Comparison of ENCODE assay signal across 23 cellular contexts in genomic region chr11:1428762-1429316, GRCh38.
"Had no signal": no experiment of that assay in that cellular context is flagged by ENCODE, and none has a peak within 500 bp of the region (broad histone marks: within the 10 kb centered on the region; RNA-seq: fewer than 3 reads in every experiment).

No MANE protein-coding gene starts in this region.

- H3K4me3 ChIP-seq: ascending aorta, coronary artery, psoas muscle, right atrium auricular region, stomach, suprapubic skin, tibial nerve had no signal

- H3K27ac Mint-ChIP-seq: activated B cell treated with CpG ODN at 0.5 μM for 24 hours; activated CD4-positive, alpha-beta T cell treated with anti-CD3 and anti-CD28 coated beads for 36 hours; activated naive CD4-positive, alpha-beta T cell treated with anti-CD3 and anti-CD28 coated beads, Interleukin-2, amount 50 U/mL, for 72 hours; activated T-cell treated with anti-CD3 and anti-CD28 coated beads, Interleukin-2, amount 50 U/mL, for 24 hours; activated T-helper 17 cell treated with anti-CD3 and anti-CD28 coated beads, Interleukin-2, amount 50 U/mL, for 72 hours; memory B cell; naive B cell had no signal

- H3K36me3 ChIP-seq: ascending aorta, right atrium auricular region, stomach, suprapubic skin, tibial nerve had no signal

- H3K4me1 ChIP-seq: ascending aorta, psoas muscle, right atrium auricular region, stomach, suprapubic skin, tibial nerve had no signal

- H3K9me3 Mint-ChIP-seq: activated T-cell treated with anti-CD3 and anti-CD28 coated beads, Interleukin-2, amount 50 U/mL, for 24 hours; activated T-helper 17 cell treated with anti-CD3 and anti-CD28 coated beads, Interleukin-2, amount 50 U/mL, for 72 hours; central memory CD8-positive, alpha-beta T cell; memory B cell had no signal

- H3K27ac ChIP-seq: ascending aorta, coronary artery, psoas muscle, right atrium auricular region, stomach, suprapubic skin, tibial nerve had no signal

- H3K4me1 Mint-ChIP-seq: activated B cell treated with CpG ODN at 0.5 μM for 24 hours; activated CD4-positive, alpha-beta T cell treated with anti-CD3 and anti-CD28 coated beads for 36 hours; activated T-helper 17 cell treated with anti-CD3 and anti-CD28 coated beads, Interleukin-2, amount 50 U/mL, for 72 hours; central memory CD8-positive, alpha-beta T cell; memory B cell had no signal

- ATAC-seq: activated CD4-positive, alpha-beta T cell treated with anti-CD3 and anti-CD28 coated beads for 36 hours; activated naive CD4-positive, alpha-beta T cell treated with anti-CD3 and anti-CD28 coated beads, Interleukin-2, amount 50 U/mL, for 72 hours; activated T-helper 17 cell treated with anti-CD3 and anti-CD28 coated beads, Interleukin-2, amount 50 U/mL, for 72 hours; left colon; psoas muscle had no signal

- H3K9me3 ChIP-seq: ascending aorta, psoas muscle, right atrium auricular region, stomach, suprapubic skin, tibial nerve had no signal

- H3K27me3 Mint-ChIP-seq: activated B cell treated with CpG ODN at 0.5 μM for 24 hours; activated CD4-positive, alpha-beta T cell treated with anti-CD3 and anti-CD28 coated beads for 36 hours; activated T-cell treated with anti-CD3 and anti-CD28 coated beads, Interleukin-2, amount 50 U/mL, for 24 hours; activated T-helper 17 cell treated with anti-CD3 and anti-CD28 coated beads, Interleukin-2, amount 50 U/mL, for 72 hours; central memory CD8-positive, alpha-beta T cell; naive B cell had no signal

- H3K27me3 ChIP-seq: ascending aorta, right atrium auricular region, tibial nerve had no signal

- H3K36me3 Mint-ChIP-seq: activated naive CD4-positive, alpha-beta T cell treated with anti-CD3 and anti-CD28 coated beads, Interleukin-2, amount 50 U/mL, for 72 hours; memory B cell; naive B cell had no signal

- DNase-seq: activated B cell treated with CpG ODN at 0.5 μM for 24 hours; activated CD4-positive, alpha-beta T cell treated with anti-CD3 and anti-CD28 coated beads for 36 hours; activated CD4-positive, alpha-beta T cell treated with anti-CD3 and anti-CD28 coated beads, Interleukin-2, amount 50 U/mL, for 4 hours; activated CD8-positive, alpha-beta memory T cell treated with anti-CD3 and anti-CD28 coated beads for 24 hours; activated CD8-positive, alpha-beta memory T cell treated with anti-CD3 and anti-CD28 coated beads, Interleukin-2, amount 50 U/mL, for 4 hours; activated T-cell treated with anti-CD3 and anti-CD28 coated beads, Interleukin-2, amount 50 U/mL, for 24 hours; erythroblast; foreskin fibroblast; left colon; naive B cell; psoas muscle; stimulated activated CD4-positive, alpha-beta T cell treated with anti-CD3 and anti-CD28 coated beads, Interleukin-4, amount 100 ng/mL, for 24 hours; stomach; T-helper 1 cell had no signal

- H3K4me3 Mint-ChIP-seq: activated B cell treated with CpG ODN at 0.5 μM for 24 hours; activated CD4-positive, alpha-beta T cell treated with anti-CD3 and anti-CD28 coated beads for 36 hours; activated T-cell treated with anti-CD3 and anti-CD28 coated beads, Interleukin-2, amount 50 U/mL, for 24 hours; activated T-helper 17 cell treated with anti-CD3 and anti-CD28 coated beads, Interleukin-2, amount 50 U/mL, for 72 hours; central memory CD8-positive, alpha-beta T cell; memory B cell; naive B cell had no signal
